In genomic region chr1:169091480-169091941, GRCh38 we compare ENCODE assay signal across 11 cellular contexts. TPM values are rescaled to one million over a fixed set of nuclear protein-coding genes. Genes with fewer than 3 reads are reported as not detected.
DNase-seq lines count a peak whose midpoint lies in the region; ATAC-seq and TF ChIP-seq lines count a peak whose summit lies in the region.
"Had no signal": no experiment of that assay in that cellular context is flagged by ENCODE, and none has a peak within 500 bp of the region (broad histone marks: within the 10 kb centered on the region; RNA-seq: fewer than 3 reads in every experiment).

No MANE protein-coding gene starts in this region.

- H3K27me3 Mint-ChIP-seq in activated T-helper 17 cell treated with anti-CD3 and anti-CD28 coated beads, Interleukin-2, amount 50 U/mL, for 72 hours, result peaks cover 5% of the 10 kb centered on the region
- H3K27me3 Mint-ChIP-seq: central memory CD8-positive, alpha-beta T cell had no signal

- DNase-seq in AG20443 (ENCODE audit: low spot score) (peak; percentile 46), brain microvascular endothelial cell (peak; percentile 35), adrenal gland (no peak), GM13976 (ENCODE audit: low spot score) (no peak), Ammon's horn (ENCODE audit: low spot score) (no peak)
- DNase-seq: NCI-H69 had no signal

- H3K4me1 Mint-ChIP-seq in activated T-helper 17 cell treated with anti-CD3 and anti-CD28 coated beads, Interleukin-2, amount 50 U/mL, for 72 hours, result peaks cover 16% of the 10 kb centered on the region

- H3K27ac ChIP-seq in brain microvascular endothelial cell (no peak overlapping the region), adrenal gland (no peak overlapping the region)

- no peaks in the 10 kb centered on the region for H3K9me3 ChIP-seq in adrenal gland (replicated peaks in 1 of 3)

- ATAC-seq in GM19463 (IDR thresholded peaks at IDR 0.05; ENCODE audit: unreplicated experiment) (peak; percentile 77), HG03103 (IDR thresholded peaks at IDR 0.05; ENCODE audit: low read depth, unreplicated experiment) (peak; percentile 80)
- ATAC-seq in activated T-helper 17 cell treated with anti-CD3 and anti-CD28 coated beads, Interleukin-2, amount 50 U/mL, for 72 hours (replicated peaks), result no peak

- H3K36me3 ChIP-seq in brain microvascular endothelial cell (replicated peaks) (no peaks in the 10 kb centered on the region), adrenal gland (replicated peaks in 1 of 2) (no peaks in the 10 kb centered on the region)

- TF ChIP-seq POLR2A in adrenal gland (IDR thresholded peaks at IDR 0.05), result no peak

- TF ChIP-seq CTCF in brain microvascular endothelial cell (IDR thresholded peaks at IDR 0.05; ENCODE audit: low read depth, low read length, missing control alignments), result no peak
- no peak for TF ChIP-seq CTCF in adrenal gland (IDR thresholded peaks at IDR 0.05)
- TF ChIP-seq CTCF in GM13976 (IDR thresholded peaks at IDR 0.05; ENCODE audit: borderline replicate concordance, control extremely low read depth, extremely low read depth, insufficient read depth, missing control alignments), result no peak

- no peak overlapping the region for H3K4me3 ChIP-seq in brain microvascular endothelial cell (ENCODE audit: low read depth, low read length)
- H3K4me3 ChIP-seq in adrenal gland, result no peak overlapping the region

- no peak overlapping the region for H3K27ac Mint-ChIP-seq in activated T-helper 17 cell treated with anti-CD3 and anti-CD28 coated beads, Interleukin-2, amount 50 U/mL, for 72 hours
- H3K27ac Mint-ChIP-seq: B cell had no signal

- intact Hi-C loops in adrenal gland (cut with DNase I), result no loop called here

- in situ Hi-C loops in brain microvascular endothelial cell (cut with HindIII; ENCODE audit: low pct_ligation_motif_present, low sequenced_read_pairs) (no loop called here), GM13976 (cut with MboI; ENCODE audit: low sequenced_read_pairs, unreplicated experiment) (no loop called here)

- no peak overlapping the region for H3K4me3 Mint-ChIP-seq in activated T-helper 17 cell treated with anti-CD3 and anti-CD28 coated beads, Interleukin-2, amount 50 U/mL, for 72 hours
- H3K4me3 Mint-ChIP-seq: B cell; central memory CD8-positive, alpha-beta T cell had no signal

- no peaks in the 10 kb centered on the region for H3K27me3 ChIP-seq in brain microvascular endothelial cell (replicated peaks)
- no peaks in the 10 kb centered on the region for H3K27me3 ChIP-seq in adrenal gland

- H3K4me1 ChIP-seq in adrenal gland (replicated peaks in 1 of 2), result peaks cover 0 to 12% of the 10 kb centered on the region in 2 donors

- no peaks in the 10 kb centered on the region for H3K36me3 Mint-ChIP-seq in activated T-helper 17 cell treated with anti-CD3 and anti-CD28 coated beads, Interleukin-2, amount 50 U/mL, for 72 hours (ENCODE audit: low read depth)

- 78 to 92% (median 87%) methylated on average over 4 of the region's 4 CpGs for WGBS in adrenal gland, 4 donors

- peaks cover 4% of the 10 kb centered on the region for H3K9me3 Mint-ChIP-seq in activated T-helper 17 cell treated with anti-CD3 and anti-CD28 coated beads, Interleukin-2, amount 50 U/mL, for 72 hours
- H3K9me3 Mint-ChIP-seq: central memory CD8-positive, alpha-beta T cell had no signal

RNA-seq across cellular contexts. Expression of gene ATP1B1, which starts 15.0 kb away (rescaled TPM):
- total RNA-seq in adrenal gland, result 100 to 1,000 TPM in 7 of 8 donors, 10 to 100 TPM in 1; 97.8 to 187 (median 161) TPM
- 100 to 1,000 TPM in 1 of 3 donors, 10 to 100 TPM in 2; 85.7 to 122 (median 86.4) TPM for polyA plus RNA-seq in adrenal gland
- 10 to 100 TPM in 1 of 2 donors, 1 to 10 TPM in 1; 3.4 to 51.8 TPM for total RNA-seq in activated T-helper 17 cell treated with anti-CD3 and anti-CD28 coated beads, Interleukin-2, amount 50 U/mL, for 72 hours

Comparison
In these comparisons a context has a peak if more than half of its experiments do, and no peak if none do; other contexts are left out.
1. DNase-seq: peak in AG20443 (single experiment) and brain microvascular endothelial cell (single experiment); none in adrenal gland (0 of 7), GM13976 (single experiment) and Ammon's horn (single experiment).